In genomic region chr12:95129115-95129514, GRCh38 we compare ENCODE assay signal across 25 cellular contexts.
"Had no signal": no experiment of that assay in that cellular context is flagged by ENCODE, and none has a peak within 500 bp of the region (broad histone marks: within the 10 kb centered on the region; RNA-seq: fewer than 3 reads in every experiment).

No MANE protein-coding gene starts in this region.

- H3K27ac ChIP-seq: colonic mucosa, epithelial cell of prostate, esophagus squamous epithelium, gastrocnemius medialis, heart right ventricle, left lung, lower lobe of right lung had no signal

- H3K4me1 Mint-ChIP-seq: naive B cell had no signal

- H3K4me3 ChIP-seq: colonic mucosa, esophagus squamous epithelium, gastrocnemius medialis, heart right ventricle, left lung, lower lobe of right lung, mucosa of descending colon had no signal

- H3K36me3 ChIP-seq: colonic mucosa, gastrocnemius medialis, left lung had no signal

- H3K9me3 ChIP-seq: colonic mucosa, esophagus squamous epithelium, gastrocnemius medialis, heart right ventricle, left lung, lower lobe of right lung, mucosa of descending colon had no signal

- H3K36me3 Mint-ChIP-seq: naive B cell had no signal

- ATAC-seq: effector memory CD8-positive, alpha-beta T cell; esophagus mucosa; gastrocnemius medialis; heart right ventricle; left cardiac atrium; left lung; left ventricle myocardium superior; lower lobe of right lung; mucosa of descending colon had no signal

- H3K27me3 ChIP-seq: colonic mucosa, esophagus squamous epithelium, gastrocnemius medialis, heart right ventricle, left lung had no signal

- H3K27me3 Mint-ChIP-seq: dendritic cell treated with granulocyte-macrophage colony-stimulating factor and Interleukin-4, amounts not matched to agents 40 ng/mL and 50 ng/mL, for 4 days; effector memory CD8-positive, alpha-beta T cell; naive B cell had no signal

- H3K27ac Mint-ChIP-seq: dendritic cell treated with granulocyte-macrophage colony-stimulating factor and Interleukin-4, amounts not matched to agents 40 ng/mL and 50 ng/mL, for 4 days; effector memory CD8-positive, alpha-beta T cell had no signal

- H3K4me1 ChIP-seq: colonic mucosa had no signal

- H3K9me3 Mint-ChIP-seq: dendritic cell treated with granulocyte-macrophage colony-stimulating factor and Interleukin-4, amounts not matched to agents 40 ng/mL and 50 ng/mL, for 4 days; effector memory CD8-positive, alpha-beta T cell; endodermal cell; mesothelial cell of epicardium; naive B cell had no signal

- H3K4me3 Mint-ChIP-seq: dendritic cell treated with granulocyte-macrophage colony-stimulating factor and Interleukin-4, amounts not matched to agents 40 ng/mL and 50 ng/mL, for 4 days; effector memory CD8-positive, alpha-beta T cell; endodermal cell; mesothelial cell of epicardium; naive B cell had no signal

- DNase-seq: colonic mucosa; cortex of kidney; effector CD8-positive, alpha-beta T cell; effector memory CD8-positive, alpha-beta T cell; endodermal cell; erythroblast; esophagus squamous epithelium; foreskin fibroblast; foreskin melanocyte; gastrocnemius medialis; glutamatergic neuron; head of caudate nucleus; heart right ventricle; hippocampal formation; left cardiac atrium; left lung; left ventricle myocardium superior; lower lobe of right lung; mesenchymal stem cell; mucosa of descending colon; naive B cell had no signal
